Comparison of ENCODE assay signal across 12 cellular contexts in the genomic region with DNA sequence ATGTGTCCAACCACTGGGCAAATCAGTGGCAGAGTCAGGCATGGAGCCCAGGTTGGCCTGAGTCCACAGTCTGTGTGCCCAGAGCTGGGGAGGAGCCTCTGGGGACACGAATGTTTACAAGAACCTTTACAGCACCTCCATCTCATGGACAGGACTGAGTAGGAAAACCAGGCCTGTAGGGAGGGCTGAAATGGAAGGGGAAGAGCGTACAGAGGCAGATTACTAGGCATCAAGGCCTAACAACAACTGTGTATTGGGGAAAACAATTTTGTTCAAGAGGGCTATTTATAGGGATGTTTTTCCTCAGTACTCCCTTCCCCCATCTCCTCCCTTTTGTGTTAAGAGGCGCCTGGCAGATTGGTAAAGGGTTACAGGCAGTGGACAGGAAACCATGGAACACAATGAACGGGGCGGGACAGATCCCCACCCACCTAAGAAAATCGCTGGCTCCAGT. TPM values are rescaled to one million over a fixed set of nuclear protein-coding genes. Genes with fewer than 3 reads are reported as not detected.
DNase-seq lines count a peak whose midpoint lies in the region; ATAC-seq and TF ChIP-seq lines count a peak whose summit lies in the region.
"Had no signal": no experiment of that assay in that cellular context is flagged by ENCODE, and none has a peak within 500 bp of the region (broad histone marks: within the 10 kb centered on the region; RNA-seq: fewer than 3 reads in every experiment).

No MANE protein-coding gene starts in this region.

- H3K27ac Mint-ChIP-seq in stimulated activated memory B cell treated with anti-CD40 and anti-IgM and Interleukin-4, amounts not matched to agents 10 μg/mL and 1 μg/mL and 100 μg/mL, for 72 hours = peak overlapping the region; percentile 42

- no peak for TF ChIP-seq CTCF in coronary artery (IDR thresholded peaks at IDR 0.05)
- no peak for TF ChIP-seq CTCF in left lung (IDR thresholded peaks at IDR 0.05)
- no peak for TF ChIP-seq CTCF in WERI-Rb-1 (IDR thresholded peaks at IDR 0.05; ENCODE audit: low read depth, low read length)

- intact Hi-C loops in left lung (cut with DNase I) = no loop called here

- peaks cover 6% of the 10 kb centered on the region for H3K4me1 Mint-ChIP-seq in stimulated activated memory B cell treated with anti-CD40 and anti-IgM and Interleukin-4, amounts not matched to agents 10 μg/mL and 1 μg/mL and 100 μg/mL, for 72 hours

- H3K9me3 Mint-ChIP-seq in stimulated activated memory B cell treated with anti-CD40 and anti-IgM and Interleukin-4, amounts not matched to agents 10 μg/mL and 1 μg/mL and 100 μg/mL, for 72 hours = peaks cover 10% of the 10 kb centered on the region

- peaks cover 0 to 13% of the 10 kb centered on the region in 2 donors for H3K9me3 ChIP-seq in left lung
- peaks cover 6% of the 10 kb centered on the region for H3K9me3 ChIP-seq in WERI-Rb-1 (ENCODE audit: severe bottlenecking)

- H3K27me3 ChIP-seq in left lung = no peaks in the 10 kb centered on the region
- no peaks in the 10 kb centered on the region for H3K27me3 ChIP-seq in WERI-Rb-1 (ENCODE audit: insufficient read depth, low read depth, severe bottlenecking)
- H3K27me3 ChIP-seq in H7 (ENCODE audit: control insufficient read depth, insufficient read depth, low read length) = no peaks in the 10 kb centered on the region

- DNase-seq in NCI-H1092 (lab: John Stamatoyannopoulos, UW) (peak; percentile 66), coronary artery (ENCODE audit: low spot score) (no peak), left lung (peak in 1 of 2 donors; percentile 63), WERI-Rb-1 (no peak), H7 (no peak)
- DNase-seq: activated CD8-positive, alpha-beta memory T cell treated with anti-CD3 and anti-CD28 coated beads, Interleukin-2, amount 50 U/mL, for 48 hours; DND-41; effector memory CD8-positive, alpha-beta T cell had no signal

- H3K27ac ChIP-seq in coronary artery = peak overlapping the region; percentile 39 to 65
- peak overlapping the region; percentile 48 to 68 for H3K27ac ChIP-seq in left lung
- no peak overlapping the region for H3K27ac ChIP-seq in WERI-Rb-1

- H3K27me3 Mint-ChIP-seq in stimulated activated memory B cell treated with anti-CD40 and anti-IgM and Interleukin-4, amounts not matched to agents 10 μg/mL and 1 μg/mL and 100 μg/mL, for 72 hours = no peaks in the 10 kb centered on the region
- H3K27me3 Mint-ChIP-seq: effector memory CD8-positive, alpha-beta T cell had no signal

- peaks cover 0 to 15% of the 10 kb centered on the region in 2 donors for H3K4me1 ChIP-seq in left lung

- H3K4me3 Mint-ChIP-seq in stimulated activated memory B cell treated with anti-CD40 and anti-IgM and Interleukin-4, amounts not matched to agents 10 μg/mL and 1 μg/mL and 100 μg/mL, for 72 hours = no peak overlapping the region
- H3K4me3 Mint-ChIP-seq: effector memory CD8-positive, alpha-beta T cell had no signal

- no peak overlapping the region for H3K4me3 ChIP-seq in coronary artery
- no peak overlapping the region for H3K4me3 ChIP-seq in left lung
- no peak overlapping the region for H3K4me3 ChIP-seq in WERI-Rb-1 (ENCODE audit: low read depth, low read length)
- no peak overlapping the region for H3K4me3 ChIP-seq in H7 (ENCODE audit: insufficient read depth, low read depth, low read length)

- no peaks in the 10 kb centered on the region for H3K36me3 ChIP-seq in left lung
- no peaks in the 10 kb centered on the region for H3K36me3 ChIP-seq in WERI-Rb-1
- H3K36me3 ChIP-seq in H7 (replicated peaks; ENCODE audit: control insufficient read depth, insufficient read depth, low read length) = no peaks in the 10 kb centered on the region

- peak; percentile 75 for ATAC-seq in left lung
- ATAC-seq in stimulated activated memory B cell treated with anti-CD40 and anti-IgM and Interleukin-4, amounts not matched to agents 10 μg/mL and 1 μg/mL and 100 μg/mL, for 72 hours = no peak
- no peak for ATAC-seq in HG03108 (IDR thresholded peaks at IDR 0.05; ENCODE audit: unreplicated experiment)
- no peak for ATAC-seq in HG02642 (IDR thresholded peaks at IDR 0.05; ENCODE audit: poor library complexity, unreplicated experiment)
- ATAC-seq: effector memory CD8-positive, alpha-beta T cell; SK-N-SH treated with all-trans-retinoic acid at 6 μM for 48 hours had no signal

- H3K36me3 Mint-ChIP-seq in stimulated activated memory B cell treated with anti-CD40 and anti-IgM and Interleukin-4, amounts not matched to agents 10 μg/mL and 1 μg/mL and 100 μg/mL, for 72 hours = peaks cover 13% of the 10 kb centered on the region

RNA-seq across cellular contexts. Expression of a gene that starts 15.1 kb away (rescaled TPM):
- total RNA-seq in left lung = 10 to 100 TPM; 61.8 to 70.3 TPM
- 4.2 and 6.6 TPM in 2 replicates for total RNA-seq in H7 (2014; rRNA removed; shearing (Covaris generic))

RNA-seq across cellular contexts. Expression of a gene that starts 38.5 kb away (rescaled TPM):
- 10 to 100 TPM; 14.9 to 19.3 TPM for total RNA-seq in left lung
- 31.7 and 34.1 TPM in 2 replicates for total RNA-seq in H7 (2014; rRNA removed; shearing (Covaris generic))
